ENCODE assay signal across 12 cellular contexts in the genomic region with DNA sequence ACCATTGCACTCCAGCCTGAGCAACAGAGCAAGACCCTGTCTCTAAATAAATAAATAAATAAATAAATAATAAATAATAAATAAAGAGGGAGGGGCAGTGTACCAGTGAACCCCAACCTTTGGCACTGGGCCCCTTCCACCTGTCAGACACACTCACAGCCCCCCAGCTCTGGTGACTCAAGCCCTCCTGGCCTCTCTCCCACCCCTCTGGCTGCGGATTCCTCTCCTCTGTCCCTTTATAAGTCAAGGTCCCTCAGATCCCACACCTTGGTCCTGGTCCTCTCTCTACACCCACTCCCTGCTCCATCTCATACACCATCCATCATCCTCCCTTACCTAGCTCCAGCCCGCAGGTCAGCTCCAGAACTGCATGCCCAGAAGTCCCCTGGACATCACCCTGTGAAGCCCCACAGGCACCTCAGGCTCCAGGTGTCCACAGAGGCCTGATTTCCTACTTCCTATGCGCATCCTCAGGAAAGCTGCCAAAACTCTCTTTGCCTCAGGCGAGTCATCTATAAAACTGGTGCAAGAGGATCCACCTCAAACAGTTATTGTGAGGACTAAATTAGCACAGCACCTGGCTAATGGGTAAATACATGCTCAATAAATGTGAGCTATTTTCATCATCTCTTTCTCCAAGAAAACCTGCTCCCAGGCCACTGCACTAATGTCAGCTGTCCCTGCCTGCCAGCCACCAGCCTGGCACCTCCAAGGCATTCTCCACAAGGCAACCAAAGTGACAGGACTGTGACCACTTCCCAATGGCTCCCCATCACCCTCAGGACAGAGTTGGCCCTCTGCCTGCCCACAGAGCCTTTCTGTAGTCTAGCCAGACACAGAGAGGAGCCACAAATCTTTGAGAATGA. TPM values are rescaled to one million over a fixed set of nuclear protein-coding genes. Genes with fewer than 3 reads are reported as not detected.
DNase-seq lines count a peak whose midpoint lies in the region; ATAC-seq and TF ChIP-seq lines count a peak whose summit lies in the region.
"Had no signal": no experiment of that assay in that cellular context is flagged by ENCODE, and none has a peak within 500 bp of the region (broad histone marks: within the 10 kb centered on the region; RNA-seq: fewer than 3 reads in every experiment).

No MANE protein-coding gene starts in this region.

- H3K9me3 ChIP-seq in HCT116 (ENCODE audit: control insufficient read depth in 1 of 2, insufficient read depth in 1 of 2, low read depth in 1 of 2, low read length in 2 of 2) = no peaks in the 10 kb centered on the region
- no peaks in the 10 kb centered on the region for H3K9me3 ChIP-seq in RWPE2 (ENCODE audit: severe bottlenecking)
- H3K9me3 ChIP-seq in upper lobe of right lung = no peaks in the 10 kb centered on the region
- H3K9me3 ChIP-seq: SJSA1, thoracic aorta had no signal

- H3K27ac ChIP-seq in HCT116 (ENCODE audit: low read depth, low read length) (no peak overlapping the region), RWPE2 (ENCODE audit: poor library complexity, severe bottlenecking) (no peak overlapping the region), upper lobe of right lung (no peak overlapping the region)
- H3K27ac ChIP-seq: 22Rv1, SJSA1, thoracic aorta had no signal

- RAD21 ChIA-PET in HCT116 (lab: Charles Lee; ENCODE audit: low non-redundant PET in 1 of 2, low total read pairs in 2 of 2, uncharacterized antibody in 2 of 2, unreplicated experiment in 2 of 2) = no interaction called here

- TF ChIP-seq POLR2A in HCT116 (IDR thresholded peaks at IDR 0.05; ENCODE audit: borderline replicate concordance, extremely low read depth, insufficient read depth, insufficient read length) = no peak

- H2AFZ ChIP-seq in HCT116 (ENCODE audit: low read depth, low read length, poor library complexity, severe bottlenecking) = no peak overlapping the region

- no peaks in the 10 kb centered on the region for H3K79me2 ChIP-seq in HCT116 (ENCODE audit: insufficient read depth, low read length)

- H3K4me1 ChIP-seq in HCT116 (ENCODE audit: control insufficient read depth in 1 of 2, insufficient read depth in 2 of 2, low read length in 2 of 2) (peaks cover 20 to 21% of the 10 kb centered on the region in 2 experiments), RWPE2 (ENCODE audit: insufficient read depth, poor library complexity, severe bottlenecking) (peaks cover 17% of the 10 kb centered on the region), upper lobe of right lung (peaks cover 12% of the 10 kb centered on the region)
- H3K4me1 ChIP-seq: SJSA1 had no signal

- H3K9ac ChIP-seq in HCT116 (ENCODE audit: low read length) = no peak overlapping the region

- DNase-seq in DMS 273 (lab: John Stamatoyannopoulos, UW; ENCODE audit: unreplicated experiment) (peak; percentile 31), DMS 273 treated with DMSO at 0.1 percent for 48 hours (lab: John Stamatoyannopoulos, UW) (no peak), HCT116 (ENCODE audit: low read depth, low spot score) (no peak), RWPE2 (ENCODE audit: low spot score) (no peak), left lobe of liver (ENCODE audit: low spot score) (peak; percentile 16), upper lobe of right lung (no peak), SK-N-DZ (ENCODE audit: low spot score) (no peak)
- DNase-seq: cortex of kidney had no signal

- ATAC-seq in HCT116 = no peak
- peak; percentile 43 for ATAC-seq in RWPE2 (ENCODE audit: low read depth)
- no peak for ATAC-seq in left lobe of liver
- no peak for ATAC-seq in HG02610 (IDR thresholded peaks at IDR 0.05; ENCODE audit: unreplicated experiment)
- no peak for ATAC-seq in upper lobe of right lung

- POLR2A ChIA-PET in HCT116 (lab: Charles Lee) = no interaction called here

- H4K20me1 ChIP-seq in HCT116 (ENCODE audit: insufficient read depth) = no peaks in the 10 kb centered on the region

- 0 out of 6 replicates have a peak, but pooled peaks of 2 of the 3 experiments have one; percentile 5 to 8 for TF ChIP-seq CTCF in HCT116 (IDR thresholded peaks at IDR 0.05 in 2 of 3, conservative IDR thresholded peaks at IDR 0.05 in 1 of 3; ENCODE audit: borderline replicate concordance in 1 of 3, insufficient read depth in 1 of 3, low read depth in 2 of 3, low read length in 2 of 3)
- no peak for TF ChIP-seq CTCF in RWPE2 (IDR thresholded peaks at IDR 0.05; ENCODE audit: poor library complexity, severe bottlenecking)
- TF ChIP-seq CTCF in upper lobe of right lung (IDR thresholded peaks at IDR 0.05) = no peak

- intact Hi-C loops in HCT116 (cut with micrococcal nuclease) (no loop called here), upper lobe of right lung (cut with DNase I) (no loop called here)

- BruUV-seq in HCT116 (replicated peaks; lab: Mats Ljungman, UMichigan) = no TSS peak

- H3K27me3 ChIP-seq in HCT116 (ENCODE audit: insufficient read depth, low read length) = no peaks in the 10 kb centered on the region
- H3K27me3 ChIP-seq in RWPE2 (ENCODE audit: insufficient read depth, poor library complexity, severe bottlenecking) = no peaks in the 10 kb centered on the region
- H3K27me3 ChIP-seq in upper lobe of right lung = no peaks in the 10 kb centered on the region
- H3K27me3 ChIP-seq: SJSA1 had no signal

- H3K4me3 ChIP-seq in HCT116 (replicated peaks in 1 of 2; ENCODE audit: low read depth in 1 of 2, low read length in 2 of 2) (no peak overlapping the region), RWPE2 (ENCODE audit: severe bottlenecking) (no peak overlapping the region), upper lobe of right lung (no peak overlapping the region)
- H3K4me3 ChIP-seq: SJSA1, thoracic aorta had no signal

- H3K9me2 ChIP-seq in HCT116 (ENCODE audit: insufficient read depth) = no peaks in the 10 kb centered on the region

- H3K4me2 ChIP-seq in HCT116 (ENCODE audit: low read length) = no peak overlapping the region

- no peak for TF ChIP-seq RAD21 in HCT116 (IDR thresholded peaks at IDR 0.05; ENCODE audit: low read depth)

- CTCF ChIA-PET in HCT116 (lab: Charles Lee) = interaction anchor here (0.6 kb wide), 1 partner anchor 115 kb away, joined by 3 read pairs; no protein-coding TSS in a partner anchor

- no peaks in the 10 kb centered on the region for H3K36me3 ChIP-seq in HCT116 (ENCODE audit: control insufficient read depth in 1 of 2, insufficient read depth in 2 of 2, low read length in 2 of 2)
- no peaks in the 10 kb centered on the region for H3K36me3 ChIP-seq in RWPE2 (ENCODE audit: low read depth)
- no peaks in the 10 kb centered on the region for H3K36me3 ChIP-seq in upper lobe of right lung
- H3K36me3 ChIP-seq: SJSA1, thoracic aorta had no signal

TF ChIP-seq in HCT116, 20 proteins besides CTCF, POLR2A, EP300 and RAD21:
- no peak for TF ChIP-seq SIN3A (IDR thresholded peaks at IDR 0.05; ENCODE audit: low read depth)
- TF ChIP-seq ELF1 (IDR thresholded peaks at IDR 0.05; ENCODE audit: borderline replicate concordance, low read depth) = no peak
- TF ChIP-seq YY1 (IDR thresholded peaks at IDR 0.05; ENCODE audit: extremely low read depth, insufficient replicate concordance, low read depth, low read length) = no peak
- no peak for TF ChIP-seq JUND (IDR thresholded peaks at IDR 0.05)
- TF ChIP-seq, protein P1, sequence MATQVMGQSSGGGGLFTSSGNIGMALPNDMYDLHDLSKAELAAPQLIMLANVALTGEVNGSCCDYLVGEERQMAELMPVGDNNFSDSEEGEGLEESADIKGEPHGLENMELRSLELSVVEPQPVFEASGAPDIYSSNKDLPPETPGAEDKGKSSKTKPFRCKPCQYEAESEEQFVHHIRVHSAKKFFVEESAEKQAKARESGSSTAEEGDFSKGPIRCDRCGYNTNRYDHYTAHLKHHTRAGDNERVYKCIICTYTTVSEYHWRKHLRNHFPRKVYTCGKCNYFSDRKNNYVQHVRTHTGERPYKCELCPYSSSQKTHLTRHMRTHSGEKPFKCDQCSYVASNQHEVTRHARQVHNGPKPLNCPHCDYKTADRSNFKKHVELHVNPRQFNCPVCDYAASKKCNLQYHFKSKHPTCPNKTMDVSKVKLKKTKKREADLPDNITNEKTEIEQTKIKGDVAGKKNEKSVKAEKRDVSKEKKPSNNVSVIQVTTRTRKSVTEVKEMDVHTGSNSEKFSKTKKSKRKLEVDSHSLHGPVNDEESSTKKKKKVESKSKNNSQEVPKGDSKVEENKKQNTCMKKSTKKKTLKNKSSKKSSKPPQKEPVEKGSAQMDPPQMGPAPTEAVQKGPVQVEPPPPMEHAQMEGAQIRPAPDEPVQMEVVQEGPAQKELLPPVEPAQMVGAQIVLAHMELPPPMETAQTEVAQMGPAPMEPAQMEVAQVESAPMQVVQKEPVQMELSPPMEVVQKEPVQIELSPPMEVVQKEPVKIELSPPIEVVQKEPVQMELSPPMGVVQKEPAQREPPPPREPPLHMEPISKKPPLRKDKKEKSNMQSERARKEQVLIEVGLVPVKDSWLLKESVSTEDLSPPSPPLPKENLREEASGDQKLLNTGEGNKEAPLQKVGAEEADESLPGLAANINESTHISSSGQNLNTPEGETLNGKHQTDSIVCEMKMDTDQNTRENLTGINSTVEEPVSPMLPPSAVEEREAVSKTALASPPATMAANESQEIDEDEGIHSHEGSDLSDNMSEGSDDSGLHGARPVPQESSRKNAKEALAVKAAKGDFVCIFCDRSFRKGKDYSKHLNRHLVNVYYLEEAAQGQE (IDR thresholded peaks at IDR 0.05; ENCODE audit: low read depth) = no peak
- TF ChIP-seq, protein P2, sequence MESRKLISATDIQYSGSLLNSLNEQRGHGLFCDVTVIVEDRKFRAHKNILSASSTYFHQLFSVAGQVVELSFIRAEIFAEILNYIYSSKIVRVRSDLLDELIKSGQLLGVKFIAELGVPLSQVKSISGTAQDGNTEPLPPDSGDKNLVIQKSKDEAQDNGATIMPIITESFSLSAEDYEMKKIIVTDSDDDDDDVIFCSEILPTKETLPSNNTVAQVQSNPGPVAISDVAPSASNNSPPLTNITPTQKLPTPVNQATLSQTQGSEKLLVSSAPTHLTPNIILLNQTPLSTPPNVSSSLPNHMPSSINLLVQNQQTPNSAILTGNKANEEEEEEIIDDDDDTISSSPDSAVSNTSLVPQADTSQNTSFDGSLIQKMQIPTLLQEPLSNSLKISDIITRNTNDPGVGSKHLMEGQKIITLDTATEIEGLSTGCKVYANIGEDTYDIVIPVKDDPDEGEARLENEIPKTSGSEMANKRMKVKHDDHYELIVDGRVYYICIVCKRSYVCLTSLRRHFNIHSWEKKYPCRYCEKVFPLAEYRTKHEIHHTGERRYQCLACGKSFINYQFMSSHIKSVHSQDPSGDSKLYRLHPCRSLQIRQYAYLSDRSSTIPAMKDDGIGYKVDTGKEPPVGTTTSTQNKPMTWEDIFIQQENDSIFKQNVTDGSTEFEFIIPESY (IDR thresholded peaks at IDR 0.05; ENCODE audit: extremely low read depth, insufficient replicate concordance, low read length) = no peak
TF ChIP-seq in HCT116: peak in this region for 0.

RNA-seq across cellular contexts. Expression of a gene that starts 46.8 kb away (rescaled TPM):
- 0.61 TPM for total RNA-seq in HCT116 (2021; ENCODE audit: unreplicated experiment)
- polyA plus RNA-seq in HCT116 (2012) = 1.2 and 1.8 TPM in 2 replicates
- total RNA-seq in left lobe of liver = 0.38 TPM
- total RNA-seq in upper lobe of right lung = 0.87 TPM
- polyA plus RNA-seq in SK-N-DZ (2014; cell fraction: cytosol; rRNA removed) = not detected in 2 replicates
- not detected in 2 replicates for polyA plus RNA-seq in SK-N-DZ (2014; cell fraction: nucleus; rRNA removed)
- total RNA-seq: SJSA1 had no signal

Comparison
In these comparisons a context has a peak if more than half of its experiments do, and no peak if none do; other contexts are left out.
1. DNase-seq: peak in DMS 273 (single experiment) and left lobe of liver (single experiment); none in DMS 273 treated with DMSO at 0.1 percent for 48 hours (single experiment), HCT116 (single experiment), RWPE2 (single experiment), upper lobe of right lung (single experiment) and SK-N-DZ (single experiment).
2. CTCF ChIP-seq: peak in HCT116 (2 of 3); none in RWPE2 (single experiment) and upper lobe of right lung (single experiment).